ENCODE assay signal across 8 cellular contexts in the genomic region with DNA sequence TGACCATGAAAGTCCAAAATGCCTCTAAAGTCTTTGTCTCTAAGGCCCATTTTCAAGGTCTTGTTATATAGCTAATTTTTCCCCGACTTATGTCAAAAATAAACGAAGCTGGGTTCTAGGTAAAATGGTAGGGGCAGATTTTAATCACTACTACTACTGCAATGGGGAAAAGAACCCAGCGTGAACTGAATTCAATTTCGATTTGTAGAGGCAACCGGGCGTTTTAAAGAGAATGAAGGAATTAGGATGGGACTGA. TPM values are rescaled to one million over a fixed set of nuclear protein-coding genes. Genes with fewer than 3 reads are reported as not detected.
DNase-seq lines count a peak whose midpoint lies in the region; ATAC-seq and TF ChIP-seq lines count a peak whose summit lies in the region.

No MANE protein-coding gene starts in this region.

- no peak for TF ChIP-seq POLR2A in suprapubic skin (IDR thresholded peaks at IDR 0.05)

- peaks cover 3% of the 10 kb centered on the region for H3K27me3 Mint-ChIP-seq in activated CD4-positive, alpha-beta T cell treated with anti-CD3 and anti-CD28 coated beads for 36 hours

- H3K4me3 Mint-ChIP-seq in activated CD4-positive, alpha-beta T cell treated with anti-CD3 and anti-CD28 coated beads for 36 hours: peak overlapping the region; percentile 99

- H3K4me3 ChIP-seq in left lung (peak overlapping the region; percentile 51 to 74), suprapubic skin (peak overlapping the region; percentile 76)

- H3K27ac Mint-ChIP-seq in activated CD4-positive, alpha-beta T cell treated with anti-CD3 and anti-CD28 coated beads for 36 hours: peak overlapping the region; percentile 99

- H3K27me3 ChIP-seq in left lung (no peaks in the 10 kb centered on the region), suprapubic skin (no peaks in the 10 kb centered on the region)

- no peaks in the 10 kb centered on the region for H3K9me3 ChIP-seq in left lung
- no peaks in the 10 kb centered on the region for H3K9me3 ChIP-seq in suprapubic skin

- H3K4me1 Mint-ChIP-seq in activated CD4-positive, alpha-beta T cell treated with anti-CD3 and anti-CD28 coated beads for 36 hours: peaks cover 14% of the 10 kb centered on the region

- H3K4me1 ChIP-seq in left lung: peaks cover 8 to 15% of the 10 kb centered on the region in 2 donors
- peaks cover 12% of the 10 kb centered on the region for H3K4me1 ChIP-seq in suprapubic skin

- DNase-seq in activated CD4-positive, alpha-beta T cell treated with anti-CD3 and anti-CD28 coated beads for 36 hours: no peak
- no peak for DNase-seq in activated CD4-positive, alpha-beta T cell treated with anti-CD3 and anti-CD28 coated beads, Interleukin-2, amount 50 U/mL, for 1 hour
- DNase-seq in left lung (no peak), suprapubic skin (ENCODE audit: low spot score in 2 of 2) (no peak), posterior cingulate gyrus (no peak), SW 1271 (lab: John Stamatoyannopoulos, UW) (no peak)

- no peaks in the 10 kb centered on the region for H3K36me3 ChIP-seq in left lung
- H3K36me3 ChIP-seq in suprapubic skin: no peaks in the 10 kb centered on the region

- TF ChIP-seq EP300 in suprapubic skin (IDR thresholded peaks at IDR 0.05): no peak

- no peak for ATAC-seq in activated CD4-positive, alpha-beta T cell treated with anti-CD3 and anti-CD28 coated beads for 36 hours
- no peak for ATAC-seq in left lung
- ATAC-seq in HG02981 (IDR thresholded peaks at IDR 0.05; ENCODE audit: unreplicated experiment): no peak

- peak overlapping the region; percentile 100 for H3K27ac ChIP-seq in angular gyrus (ENCODE audit: low read depth, low read length)
- H3K27ac ChIP-seq in left lung: peak overlapping the region; percentile 99
- H3K27ac ChIP-seq in suprapubic skin: peak overlapping the region; percentile 93

- no peak for TF ChIP-seq CTCF in left lung (IDR thresholded peaks at IDR 0.05)
- no peak for TF ChIP-seq CTCF in suprapubic skin (IDR thresholded peaks at IDR 0.05)

- CTCF ChIA-PET in activated CD4-positive, alpha-beta T cell treated with anti-CD3 and anti-CD28 coated beads for 36 hours (lab: Charles Lee): interaction anchor here (0.6 to 1.5 kb wide), 9 partner anchors 9 to 1467 kb away, joined by 3 to 8 read pairs (median 3); a partner anchor contains a TSS

- intact Hi-C loops in activated CD4-positive, alpha-beta T cell treated with anti-CD3 and anti-CD28 coated beads for 36 hours (cut with DNase I, micrococcal nuclease): loop anchor here (1.0 to 5.0 kb wide), 9 partner anchors 130 to 1410 kb away; a partner anchor contains a TSS
- intact Hi-C loops in left lung (cut with DNase I): no loop called here
- intact Hi-C loops in posterior cingulate gyrus (cut with DNase I): loop anchor here (5.0 kb wide), 1 partner anchor 205 kb away; a partner anchor contains a TSS

- no peaks in the 10 kb centered on the region for H3K9me3 Mint-ChIP-seq in activated CD4-positive, alpha-beta T cell treated with anti-CD3 and anti-CD28 coated beads for 36 hours (ENCODE audit: low read depth)

- POLR2A ChIA-PET in activated CD4-positive, alpha-beta T cell treated with anti-CD3 and anti-CD28 coated beads for 36 hours (lab: Charles Lee): interaction anchor here (0.6 to 1.5 kb wide), 3 partner anchors 12 to 264 kb away, joined by 3 to 4 read pairs (median 3); a partner anchor contains a TSS

- WGBS in suprapubic skin: 13% methylated on average over 6 of the region's 6 CpGs

- H3K36me3 Mint-ChIP-seq in activated CD4-positive, alpha-beta T cell treated with anti-CD3 and anti-CD28 coated beads for 36 hours (ENCODE audit: low read depth): peaks cover 30% of the 10 kb centered on the region

RNA-seq across cellular contexts. Expression of a gene that starts 0.5 kb away (rescaled TPM):
- total RNA-seq in activated CD4-positive, alpha-beta T cell treated with anti-CD3 and anti-CD28 coated beads for 36 hours: 10 to 100 TPM; 53.8 to 57.8 TPM
- 1 to 10 TPM; 4.0 to 5.6 TPM for total RNA-seq in left lung
- 1 to 10 TPM in 1 of 4 donors, under 1 TPM in 3; 0.48 to 1.6 (median 0.94) TPM for total RNA-seq in suprapubic skin

Comparison
In these comparisons a context has a peak if more than half of its experiments do, and no peak if none do; other contexts are left out.
1. RNA of a gene that starts 0.5 kb away (total RNA-seq): 53.8 to 57.8 TPM in activated CD4-positive, alpha-beta T cell treated with anti-CD3 and anti-CD28 coated beads for 36 hours; 4.0 to 5.6 TPM in left lung and 0.48 to 1.6 TPM in suprapubic skin; every median in the first group is over 4 times any median in the second.
2. intact Hi-C loops: an anchor here in activated CD4-positive, alpha-beta T cell treated with anti-CD3 and anti-CD28 coated beads for 36 hours (1.0 to 5.0 kb wide) and posterior cingulate gyrus (5.0 kb wide); none called in left lung.
3. Peak in every context shown above with its lines, with median percentiles within 50 percentile points of each other: H3K27ac ChIP-seq.